ENCODE assay signal across 8 cellular contexts in the genomic region with DNA sequence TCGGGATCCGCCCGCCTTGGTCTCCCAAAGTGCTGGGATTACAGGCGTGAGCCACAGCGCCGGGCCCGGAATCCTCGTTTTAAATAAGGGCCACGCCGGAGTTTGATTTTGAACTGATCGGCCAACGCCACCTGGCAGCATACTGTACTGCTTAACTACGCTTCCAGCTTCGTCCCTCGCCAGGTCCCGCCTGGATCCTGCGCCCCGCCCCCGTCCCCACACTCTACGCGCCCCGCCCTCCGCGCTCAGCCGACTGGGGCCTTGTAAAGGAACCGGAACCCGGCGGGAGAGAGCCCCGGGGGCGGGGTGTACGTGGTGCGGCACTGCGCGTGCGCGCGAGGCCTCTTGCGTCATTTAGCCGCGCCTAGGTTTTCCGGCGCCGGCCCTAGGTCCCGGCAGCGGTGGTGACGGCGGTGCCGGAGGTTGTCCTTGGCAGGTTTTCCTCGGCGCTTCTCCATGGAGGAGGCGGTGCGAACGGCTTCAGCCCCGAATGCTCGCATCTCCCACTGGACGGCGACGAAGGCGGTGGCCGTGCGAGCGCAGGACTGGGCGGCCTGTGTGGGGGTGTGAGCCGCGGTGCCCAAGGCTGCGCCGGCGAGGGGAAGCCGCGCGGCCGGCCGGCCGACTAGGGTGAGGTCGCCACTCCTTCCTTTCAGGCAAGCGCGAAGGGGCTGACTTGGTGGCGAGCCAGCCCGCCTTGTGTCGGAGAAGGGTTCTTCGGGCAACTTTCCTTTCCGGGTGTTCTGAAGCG. TPM values are rescaled to one million over a fixed set of nuclear protein-coding genes. Genes with fewer than 3 reads are reported as not detected.
DNase-seq lines count a peak whose midpoint lies in the region; ATAC-seq and TF ChIP-seq lines count a peak whose summit lies in the region.

A gene (plus strand): TSS at position 375 of the 751 bp plus-strand sequence. CDS start 13,066 bp downstream, outside the sequence.

- peak; percentile 97 for ATAC-seq in CD8-positive, alpha-beta T cell
- ATAC-seq in GM19467 (IDR thresholded peaks at IDR 0.05; ENCODE audit: unreplicated experiment) (peak; percentile 77), lung (ENCODE audit: insufficient read depth, low FRiP score) (peak; percentile 99)

- peak within 1 kb of the TSS; percentile 98 for H3K27ac ChIP-seq in CD8-positive, alpha-beta T cell (ENCODE audit: low read depth, low read length)
- peak within 1 kb of the TSS; percentile 97 to 100 for H3K27ac ChIP-seq in lung (ENCODE audit: low read depth in 1 of 2, low read length in 1 of 2)

- H3K4me1 ChIP-seq in CD8-positive, alpha-beta T cell (ENCODE audit: insufficient read depth, low read length) = peaks cover 29% of the 10 kb centered on the region
- peaks cover 0 to 5% of the 10 kb centered on the region in 2 donors for H3K4me1 ChIP-seq in lung (ENCODE audit: control insufficient read depth in 2 of 2, insufficient read depth in 2 of 2, low read length in 2 of 2)

- POLR2A ChIA-PET in CD8-positive, alpha-beta T cell (lab: Charles Lee) = interaction anchor here (1.0 to 1.1 kb wide), 2 partner anchors 51 to 53 kb away, joined by 3 to 4 read pairs; no protein-coding TSS in a partner anchor

- CTCF ChIA-PET in CD8-positive, alpha-beta T cell (lab: Charles Lee) = no interaction called here

- H3K27me3 ChIP-seq in CD8-positive, alpha-beta T cell (ENCODE audit: insufficient read depth, low read length) = no peaks in the 10 kb centered on the region
- H3K27me3 ChIP-seq in lung (ENCODE audit: control insufficient read depth, insufficient read depth) = no peaks in the 10 kb centered on the region

- H3K27ac Mint-ChIP-seq in CD8-positive, alpha-beta T cell = peak within 1 kb of the TSS; percentile 92

- H3K4me3 ChIP-seq in CD8-positive, alpha-beta T cell (ENCODE audit: low read depth, low read length) = peak within 1 kb of the TSS; percentile 97
- H3K4me3 ChIP-seq in lung = peak within 1 kb of the TSS; percentile 97

- H3K9me3 Mint-ChIP-seq in CD8-positive, alpha-beta T cell = no peaks in the 10 kb centered on the region

- no peaks in the 10 kb centered on the region for H3K27me3 Mint-ChIP-seq in CD8-positive, alpha-beta T cell (ENCODE audit: low read depth)

- H3K4me3 Mint-ChIP-seq in CD8-positive, alpha-beta T cell = peak within 1 kb of the TSS; percentile 90

- peaks cover 26% of the 10 kb centered on the region for H3K36me3 Mint-ChIP-seq in CD8-positive, alpha-beta T cell

- peaks cover 33% of the 10 kb centered on the region for H3K4me1 Mint-ChIP-seq in CD8-positive, alpha-beta T cell (ENCODE audit: low read depth)

- intact Hi-C loops in CD8-positive, alpha-beta T cell (cut with DNase I, micrococcal nuclease) = loop anchor here (1.0 kb wide), 4 partner anchors 27 to 201 kb away; a partner anchor contains a TSS

- no peaks in the 10 kb centered on the region for H3K9me3 ChIP-seq in CD8-positive, alpha-beta T cell (ENCODE audit: low read length)
- no peaks in the 10 kb centered on the region for H3K9me3 ChIP-seq in lung (ENCODE audit: control insufficient read depth in 2 of 2, insufficient read depth in 1 of 2, low read length in 1 of 2)

- WGBS in lung, 2 donors = 0% methylated on average over 79 to 83 of the region's 83 CpGs

- H3K36me3 ChIP-seq in CD8-positive, alpha-beta T cell (ENCODE audit: insufficient read depth, low read length) = peaks cover 4% of the 10 kb centered on the region
- peaks cover 0 to 3% of the 10 kb centered on the region in 2 donors for H3K36me3 ChIP-seq in lung (ENCODE audit: control insufficient read depth in 2 of 2, insufficient read depth in 2 of 2, low read length in 2 of 2)

- no peak for TF ChIP-seq CTCF in CD8-positive, alpha-beta T cell (IDR thresholded peaks at IDR 0.05)
- no peak for TF ChIP-seq CTCF in lung (IDR thresholded peaks at IDR 0.05; ENCODE audit: control extremely low read depth, extremely low read depth)

- DNase-seq in CD8-positive, alpha-beta T cell = peak; percentile 97 to 99 (median 98)
- DNase-seq in HS-27A (ENCODE audit: low read depth) (peak; percentile 95), NK-92 (lab: John Stamatoyannopoulos, UW; ENCODE audit: unreplicated experiment) (peak; percentile 86), lung (ENCODE audit: low spot score) (peak; percentile 99)
- peak; percentile 95 to 99 for DNase-seq in activated CD8-positive, alpha-beta memory T cell treated with anti-CD3 and anti-CD28 coated beads for 1 hour (ENCODE audit: extremely low read depth in 1 of 2, low read depth in 1 of 2)
- DNase-seq in effector CD4-positive, alpha-beta T cell = peak; percentile 98
- DNase-seq in stimulated activated CD4-positive, alpha-beta T cell treated with anti-CD3 and anti-CD28 coated beads, TNF-alpha, amount 100 ng/mL, for 4 hours (ENCODE audit: low read depth in 3 of 3) = peak; percentile 97 to 98 (median 98)

RNA-seq across cellular contexts. Expression of the gene that starts here (rescaled TPM):
- total RNA-seq in CD8-positive, alpha-beta T cell = 10 to 100 TPM; 49.1 to 49.7 TPM
- total RNA-seq in lung = 10 to 100 TPM; 38.3 to 53.7 TPM
- 10 to 100 TPM; 12.5 to 46.7 TPM for polyA plus RNA-seq in lung

Comparison
In these comparisons a context has a peak if more than half of its experiments do, and no peak if none do; other contexts are left out.
1. Peak in every context shown above with its lines: DNase-seq, ATAC-seq, H3K4me3 ChIP-seq and H3K27ac ChIP-seq.